ENCODE assay signal across 33 cellular contexts in the genomic region with DNA sequence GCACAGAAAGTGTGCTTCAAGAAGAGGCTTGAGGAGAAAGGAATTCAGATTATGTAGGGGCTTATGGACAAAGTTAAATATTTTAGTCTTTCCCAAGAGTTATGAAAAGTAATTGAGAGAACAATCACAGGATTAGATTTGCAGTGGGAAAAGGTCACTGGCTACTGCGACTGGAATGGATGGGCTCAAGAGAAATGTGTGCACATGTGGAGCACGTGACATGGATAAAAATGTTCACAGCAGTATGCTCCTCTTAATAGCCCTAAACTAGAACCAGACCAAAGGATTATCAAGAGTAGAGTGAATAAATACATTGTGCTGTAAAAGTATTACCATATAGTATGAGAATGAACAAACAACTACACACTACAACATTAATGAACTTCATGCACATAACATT.
"Had no signal": no experiment of that assay in that cellular context is flagged by ENCODE, and none has a peak within 500 bp of the region (broad histone marks: within the 10 kb centered on the region; RNA-seq: fewer than 3 reads in every experiment).

No MANE protein-coding gene starts in this region.

- H3K27ac ChIP-seq: coronary artery, dorsolateral prefrontal cortex, gastrocnemius medialis, heart left ventricle, WERI-Rb-1 had no signal

- H3K4me3 ChIP-seq: coronary artery, dorsolateral prefrontal cortex, gastrocnemius medialis, heart left ventricle had no signal

- H3K36me3 ChIP-seq: gastrocnemius medialis, heart left ventricle, WERI-Rb-1 had no signal

- H3K27me3 Mint-ChIP-seq: activated B cell treated with CpG ODN at 0.5 μM for 24 hours; activated CD8-positive, alpha-beta T cell treated with anti-CD3 and anti-CD28 coated beads for 36 hours; activated naive CD8-positive, alpha-beta T cell; activated T-helper 17 cell treated with anti-CD3 and anti-CD28 coated beads, Interleukin-2, amount 50 U/mL, for 72 hours; dendritic cell treated with granulocyte-macrophage colony-stimulating factor and Interleukin-4, amounts not matched to agents 40 ng/mL and 50 ng/mL, for 4 days; T-helper 17 cell had no signal

- H3K9me3 ChIP-seq: gastrocnemius medialis, heart left ventricle had no signal

- H3K4me3 Mint-ChIP-seq: activated B cell treated with CpG ODN at 0.5 μM for 24 hours; activated CD8-positive, alpha-beta T cell treated with anti-CD3 and anti-CD28 coated beads for 36 hours; activated naive CD8-positive, alpha-beta T cell; activated T-cell treated with anti-CD3 and anti-CD28 coated beads, Interleukin-2, amount 50 U/mL, for 4 hours; activated T-helper 17 cell treated with anti-CD3 and anti-CD28 coated beads, Interleukin-2, amount 50 U/mL, for 72 hours; dendritic cell treated with granulocyte-macrophage colony-stimulating factor and Interleukin-4, amounts not matched to agents 40 ng/mL and 50 ng/mL, for 4 days; endodermal cell; T-helper 17 cell; T-helper 2 cell treated with Interferon-gamma antibody and Interleukin-4, amounts not matched to agents 5 μg/mL and 100 μg/mL, for 36 hours had no signal

- H3K4me1 ChIP-seq: gastrocnemius medialis, heart left ventricle had no signal

- H3K9me3 Mint-ChIP-seq: activated B cell treated with CpG ODN at 0.5 μM for 24 hours; activated CD8-positive, alpha-beta T cell treated with anti-CD3 and anti-CD28 coated beads for 36 hours; activated T-cell treated with anti-CD3 and anti-CD28 coated beads, Interleukin-2, amount 50 U/mL, for 4 hours; activated T-helper 17 cell treated with anti-CD3 and anti-CD28 coated beads, Interleukin-2, amount 50 U/mL, for 72 hours; dendritic cell treated with granulocyte-macrophage colony-stimulating factor and Interleukin-4, amounts not matched to agents 40 ng/mL and 50 ng/mL, for 4 days; endodermal cell; T-helper 2 cell treated with Interferon-gamma antibody and Interleukin-4, amounts not matched to agents 5 μg/mL and 100 μg/mL, for 36 hours had no signal

- H3K27me3 ChIP-seq: dorsolateral prefrontal cortex, gastrocnemius medialis, heart left ventricle had no signal

- H3K27ac Mint-ChIP-seq: activated B cell treated with CpG ODN at 0.5 μM for 24 hours; activated CD8-positive, alpha-beta T cell treated with anti-CD3 and anti-CD28 coated beads for 36 hours; activated naive CD8-positive, alpha-beta T cell; activated T-helper 17 cell treated with anti-CD3 and anti-CD28 coated beads, Interleukin-2, amount 50 U/mL, for 72 hours; dendritic cell treated with granulocyte-macrophage colony-stimulating factor and Interleukin-4, amounts not matched to agents 40 ng/mL and 50 ng/mL, for 4 days; endodermal cell; T-helper 17 cell; T-helper 2 cell treated with Interferon-gamma antibody and Interleukin-4, amounts not matched to agents 5 μg/mL and 100 μg/mL, for 36 hours had no signal

- ATAC-seq: activated CD4-positive, CD25-positive, alpha-beta regulatory T cell treated with anti-CD3 and anti-CD28 coated beads, Interleukin-2, amount 50 U/mL, for 24 hours; activated CD8-positive, alpha-beta T cell treated with anti-CD3 and anti-CD28 coated beads for 36 hours; activated T-cell treated with anti-CD3 and anti-CD28 coated beads, Interleukin-2, amount 50 U/mL, for 4 hours; activated T-helper 17 cell treated with anti-CD3 and anti-CD28 coated beads, Interleukin-2, amount 50 U/mL, for 72 hours; esophagus mucosa; gastrocnemius medialis; heart left ventricle; T-helper 17 cell had no signal

- DNase-seq: activated B cell treated with CpG ODN at 0.5 μM for 24 hours; activated CD4-positive, alpha-beta T cell treated with anti-CD3 and anti-CD28 coated beads for 48 hours; activated CD4-positive, alpha-beta T cell treated with anti-CD3 and anti-CD28 coated beads, Interleukin-2, amount 50 U/mL, for 1 hour; activated CD4-positive, alpha-beta T cell treated with anti-CD3 and anti-CD28 coated beads, Interleukin-2, amount 50 U/mL, for 48 hours; activated CD8-positive, alpha-beta memory T cell treated with anti-CD3 and anti-CD28 coated beads for 24 hours; activated CD8-positive, alpha-beta T cell treated with anti-CD3 and anti-CD28 coated beads for 36 hours; activated effector memory CD4-positive, alpha-beta T cell treated with Interleukin-2 at 50 U/mL for 16 hours; activated gamma-delta T cell treated with Interleukin-2 at 50 U/mL for 16 hours; activated naive CD4-positive, alpha-beta T cell treated with anti-CD3 and anti-CD28 coated beads, Interleukin-2, amount 50 U/mL, for 16 hours; activated naive CD4-positive, alpha-beta T cell treated with Interleukin-2 at 50 U/mL for 16 hours; activated T-cell treated with anti-CD3 and anti-CD28 coated beads, Interleukin-2, amount 50 U/mL, for 4 hours; amniotic stem cell; anterior cingulate cortex; central memory CD4-positive, alpha-beta T cell; cerebellar nuclear complex; dorsolateral prefrontal cortex; effector memory CD4-positive, alpha-beta T cell; endodermal cell; foreskin fibroblast; gastrocnemius medialis; glutamatergic neuron; heart left ventricle; T-helper 1 cell; T-helper 17 cell; T1000; WERI-Rb-1 had no signal

- H3K4me1 Mint-ChIP-seq: activated B cell treated with CpG ODN at 0.5 μM for 24 hours; activated T-helper 17 cell treated with anti-CD3 and anti-CD28 coated beads, Interleukin-2, amount 50 U/mL, for 72 hours; endodermal cell had no signal
